20 cellular contexts compared by ENCODE assay signal in genomic region chr7:47844311-47844710, GRCh38.
DNase-seq lines count a peak whose midpoint lies in the region; ATAC-seq and TF ChIP-seq lines count a peak whose summit lies in the region.
"Had no signal": no experiment of that assay in that cellular context is flagged by ENCODE, and none has a peak within 500 bp of the region (broad histone marks: within the 10 kb centered on the region; RNA-seq: fewer than 3 reads in every experiment).

No MANE protein-coding gene starts in this region.

- H2AFZ ChIP-seq in PC-9, result no peak overlapping the region

- peaks cover 30% of the 10 kb centered on the region for H3F3A ChIP-seq in PC-9 (ENCODE audit: insufficient read depth, low read depth)

- H3K9me3 ChIP-seq in right cardiac atrium (ENCODE audit: control insufficient read depth, low read length), result no peaks in the 10 kb centered on the region
- H3K9me3 ChIP-seq in PC-9 (ENCODE audit: insufficient read depth, low read depth), result no peaks in the 10 kb centered on the region
- no peaks in the 10 kb centered on the region for H3K9me3 ChIP-seq in Caco-2
- H3K9me3 ChIP-seq: BLaER1 treated with 17β-estradiol and CSF1 and Interleukin-3, amounts not matched to agents 10 nM and 100 nM had no signal

- POLR2A ChIA-PET in PC-9 (lab: Charles Lee; ENCODE audit: unreplicated experiment), result interaction anchor here (0.6 to 0.7 kb wide), 3 partner anchors 106 to 362 kb away, joined by 3 to 4 read pairs (median 4); no protein-coding TSS in a partner anchor
- POLR2A ChIA-PET in Caco-2 (lab: Charles Lee), result no interaction called here

- H3K27ac ChIP-seq in right cardiac atrium (ENCODE audit: low read length), result no peak overlapping the region
- H3K27ac ChIP-seq in PC-9, result peak overlapping the region; percentile 72
- H3K27ac ChIP-seq: BLaER1 treated with 17β-estradiol and CSF1 and Interleukin-3, amounts not matched to agents 10 nM and 100 nM had no signal

- no peak overlapping the region for H3K4me3 Mint-ChIP-seq in Caco-2 (ENCODE audit: unreplicated experiment)
- H3K4me3 Mint-ChIP-seq: B cell; CD8-positive, alpha-beta T cell; HFFc6; IgD-negative memory B cell had no signal

- H3K9me3 Mint-ChIP-seq in Caco-2 (ENCODE audit: unreplicated experiment), result no peaks in the 10 kb centered on the region
- H3K9me3 Mint-ChIP-seq: CD8-positive, alpha-beta T cell; HFFc6; IgD-negative memory B cell had no signal

- H3K4me1 Mint-ChIP-seq in Caco-2 (ENCODE audit: low read depth, unreplicated experiment), result peaks cover 9% of the 10 kb centered on the region
- H3K4me1 Mint-ChIP-seq: B cell, IgD-negative memory B cell had no signal

- H3K4me1 ChIP-seq in right cardiac atrium (ENCODE audit: control insufficient read depth, insufficient read depth, low read length) (peaks cover 2% of the 10 kb centered on the region), PC-9 (replicated peaks; ENCODE audit: insufficient read depth) (peaks cover 46% of the 10 kb centered on the region), Caco-2 (peaks cover 5% of the 10 kb centered on the region)
- H3K4me1 ChIP-seq: BLaER1 treated with 17β-estradiol and CSF1 and Interleukin-3, amounts not matched to agents 10 nM and 100 nM had no signal

- no peak for TF ChIP-seq CTCF in PC-9 (conservative IDR thresholded peaks at IDR 0.05)
- TF ChIP-seq CTCF in Caco-2 (IDR thresholded peaks at IDR 0.05; ENCODE audit: insufficient read depth in 1 of 2, low read depth in 1 of 2, low read length in 1 of 2, severe bottlenecking in 1 of 2, unreplicated experiment in 1 of 2), result no peak

- peaks cover 3% of the 10 kb centered on the region for H3K27me3 Mint-ChIP-seq in Caco-2 (ENCODE audit: insufficient read depth, unreplicated experiment)

- intact Hi-C loops in Right ventricle myocardium superior (cut with DNase I) (no loop called here), right cardiac atrium (cut with DNase I) (no loop called here), PC-9 (cut with micrococcal nuclease; ENCODE audit: unreplicated experiment) (no loop called here), Caco-2 (cut with micrococcal nuclease; ENCODE audit: unreplicated experiment) (no loop called here)

- H3K4me3 ChIP-seq in right cardiac atrium (ENCODE audit: low read length) (no peak overlapping the region), PC-9 (no peak overlapping the region), Caco-2 (ENCODE audit: low read depth, low read length) (no peak overlapping the region)
- H3K4me3 ChIP-seq: BLaER1 treated with 17β-estradiol and CSF1 and Interleukin-3, amounts not matched to agents 10 nM and 100 nM had no signal

- H3K9me2 ChIP-seq in PC-9 (ENCODE audit: insufficient read depth), result no peaks in the 10 kb centered on the region

- H3K27ac Mint-ChIP-seq in Caco-2 (ENCODE audit: unreplicated experiment), result no peak overlapping the region
- H3K27ac Mint-ChIP-seq: B cell; CD8-positive, alpha-beta T cell; HFFc6; IgD-negative memory B cell had no signal

- peak overlapping the region; percentile 60 for H3K4me2 ChIP-seq in PC-9
- H3K4me2 ChIP-seq: BLaER1 treated with 17β-estradiol and CSF1 and Interleukin-3, amounts not matched to agents 10 nM and 100 nM had no signal

- H3K36me3 ChIP-seq in PC-9 (ENCODE audit: low read depth) (no peaks in the 10 kb centered on the region), Caco-2 (ENCODE audit: control insufficient read depth, insufficient read depth, low read length) (no peaks in the 10 kb centered on the region)
- H3K36me3 ChIP-seq: BLaER1 treated with 17β-estradiol and CSF1 and Interleukin-3, amounts not matched to agents 10 nM and 100 nM had no signal

- BruUV-seq in PC-9 (replicated peaks; lab: Mats Ljungman, UMichigan), result no TSS peak
- BruUV-seq in Caco-2 (replicated peaks; lab: Mats Ljungman, UMichigan), result no TSS peak

- H3K79me2 ChIP-seq in PC-9 (ENCODE audit: low read depth), result no peaks in the 10 kb centered on the region

- DNase-seq in Right ventricle myocardium superior, result no peak
- DNase-seq in right cardiac atrium, result no peak
- peak; percentile 52 for DNase-seq in DMS53 (lab: John Stamatoyannopoulos, UW)
- peak in 1 of 2 experiments; percentile 75 for DNase-seq in PC-9
- no peak for DNase-seq in Caco-2
- DNase-seq in GM19238 (ENCODE audit: insufficient read length, low spot score), result no peak
- no peak for DNase-seq in NCI-H345 treated with DMSO at 0.1 percent for 48 hours (lab: John Stamatoyannopoulos, UW; ENCODE audit: unreplicated experiment)
- DNase-seq: 8988T; CD8-positive, alpha-beta T cell; DMS 273 treated with DMSO at 0.1 percent for 48 hours; DMS79; GF-D8; GOT3; H7; HFFc6 had no signal

- no peaks in the 10 kb centered on the region for H4K20me1 ChIP-seq in PC-9 (ENCODE audit: insufficient read depth)
- H4K20me1 ChIP-seq: BLaER1 treated with 17β-estradiol and CSF1 and Interleukin-3, amounts not matched to agents 10 nM and 100 nM had no signal

- H3K36me3 Mint-ChIP-seq in Caco-2 (ENCODE audit: insufficient read depth, unreplicated experiment), result no peaks in the 10 kb centered on the region
- H3K36me3 Mint-ChIP-seq: CD8-positive, alpha-beta T cell; IgD-negative memory B cell had no signal

- ATAC-seq in Right ventricle myocardium superior (ENCODE audit: poor library complexity), result peak; percentile 77
- ATAC-seq in right cardiac atrium, result no peak
- ATAC-seq: CD8-positive, alpha-beta T cell; HCT116; HepG2 had no signal

- no peaks in the 10 kb centered on the region for H3K27me3 ChIP-seq in right cardiac atrium (ENCODE audit: control insufficient read depth, insufficient read depth)
- no peaks in the 10 kb centered on the region for H3K27me3 ChIP-seq in PC-9 (ENCODE audit: insufficient read depth, low read depth)
- no peaks in the 10 kb centered on the region for H3K27me3 ChIP-seq in Caco-2 (replicated peaks; ENCODE audit: control insufficient read depth, insufficient read depth, low read length)
- H3K27me3 ChIP-seq: BLaER1 treated with 17β-estradiol and CSF1 and Interleukin-3, amounts not matched to agents 10 nM and 100 nM had no signal

- CTCF ChIA-PET in PC-9 (lab: Charles Lee) (no interaction called here), Caco-2 (lab: Charles Lee) (interaction anchor here (0.6 kb wide), 1 partner anchor 304 kb away, joined by 3 read pairs; no protein-coding TSS in a partner anchor)
